17 cellular contexts compared by ENCODE assay signal in the genomic region with DNA sequence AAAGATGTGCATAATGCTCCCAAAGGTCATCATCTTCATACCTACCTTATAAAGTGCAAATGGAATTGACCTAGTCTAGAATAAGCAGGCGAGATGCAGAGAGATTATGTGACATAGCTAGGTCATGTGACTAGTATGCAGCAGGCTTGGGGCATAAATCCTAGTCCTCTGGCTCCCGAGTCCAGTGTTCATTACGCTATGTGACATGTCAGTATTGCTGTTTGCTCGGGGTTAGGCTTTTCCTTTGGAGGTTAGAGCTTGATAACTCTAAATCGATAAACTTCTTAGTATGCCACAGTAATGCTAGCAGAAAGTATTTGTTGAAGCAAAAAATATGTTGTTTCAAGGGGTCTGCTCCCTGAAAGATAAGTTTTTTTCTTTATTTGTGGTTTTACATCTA.
DNase-seq lines count a peak whose midpoint lies in the region; ATAC-seq, FAIRE-seq and TF ChIP-seq lines count a peak whose summit lies in the region.
"Had no signal": no experiment of that assay in that cellular context is flagged by ENCODE, and none has a peak within 500 bp of the region (broad histone marks: within the 10 kb centered on the region; RNA-seq: fewer than 3 reads in every experiment).

No MANE protein-coding gene starts in this region.

- TF ChIP-seq POLR2A in HepG2 (IDR thresholded peaks at IDR 0.05; ENCODE audit: insufficient read depth in 1 of 2, low read depth in 2 of 2, low read length in 2 of 2) (no peak), body of pancreas (IDR thresholded peaks at IDR 0.05) (no peak), sigmoid colon (IDR thresholded peaks at IDR 0.05) (no peak)

- H3K4me3 ChIP-seq in liver (ENCODE audit: low read depth in 1 of 3, low read length in 3 of 3) (no peak overlapping the region), HepG2 (replicated peaks in 1 of 3; ENCODE audit: insufficient read depth in 1 of 3, low read depth in 2 of 3, low read length in 3 of 3) (no peak overlapping the region), body of pancreas (no peak overlapping the region), sigmoid colon (no peak overlapping the region), PC-9 (no peak overlapping the region)

- H3K79me2 ChIP-seq in HepG2 (ENCODE audit: insufficient read depth, low read length) (no peaks in the 10 kb centered on the region), PC-9 (ENCODE audit: low read depth) (no peaks in the 10 kb centered on the region)

- H3K27ac ChIP-seq in liver (ENCODE audit: low read depth in 1 of 2, low read length in 2 of 2) (peak overlapping the region; percentile 59 to 84), HepG2 (ENCODE audit: extremely low read length, insufficient read depth, low read length) (no peak overlapping the region), body of pancreas (no peak overlapping the region), sigmoid colon (peak overlapping the region in 3 of 4 donors; percentile 18 to 68 (median 57)), PC-9 (no peak overlapping the region)
- H3K27ac ChIP-seq: 22Rv1, RWPE1 had no signal

- no peaks in the 10 kb centered on the region for H4K20me1 ChIP-seq in HepG2 (ENCODE audit: insufficient read depth, low read length)
- no peaks in the 10 kb centered on the region for H4K20me1 ChIP-seq in PC-9 (ENCODE audit: insufficient read depth)

- no peaks in the 10 kb centered on the region for H3K9me2 ChIP-seq in PC-9 (ENCODE audit: insufficient read depth)

- DNase-seq in HepG2 (ENCODE audit: low spot score), result no peak
- peak in 1 of 4 donors; percentile 14 for DNase-seq in body of pancreas
- DNase-seq in left lobe of liver (ENCODE audit: low spot score), result peak; percentile 54
- DNase-seq in sigmoid colon, result no peak
- no peak for DNase-seq in PC-9
- no peak for DNase-seq in iPS-NIHi7 (ENCODE audit: extremely low spot score)
- DNase-seq: DMS79 treated with DMSO at 0.1 percent for 48 hours, HCEC 1CT, NCI-H1105, NCI-H2081 treated with DMSO at 0.1 percent for 48 hours, NCI-H748 treated with DMSO at 0.1 percent for 48 hours, OCI-M1, SIG-M5 had no signal

- TF ChIP-seq EP300 in HepG2 (IDR thresholded peaks at IDR 0.05; ENCODE audit: low read depth in 2 of 2, low read length in 2 of 2) (no peak), HepG2 (CRISPR knock-in tag; IDR thresholded peaks at IDR 0.05; ENCODE audit: borderline replicate concordance) (no peak), sigmoid colon (IDR thresholded peaks at IDR 0.05) (no peak)

- H3K9me3 ChIP-seq in liver (ENCODE audit: control insufficient read depth in 4 of 4, low read length in 3 of 4) (no peaks in the 10 kb centered on the region), HepG2 (ENCODE audit: low read length) (no peaks in the 10 kb centered on the region), body of pancreas (no peaks in the 10 kb centered on the region), sigmoid colon (no peaks in the 10 kb centered on the region), PC-9 (ENCODE audit: insufficient read depth, low read depth) (no peaks in the 10 kb centered on the region)

- POLR2A ChIA-PET in HepG2 (lab: Yijun Ruan, JAX), result no interaction called here
- POLR2A ChIA-PET in PC-9 (lab: Charles Lee; ENCODE audit: unreplicated experiment), result no interaction called here

- no peak for TF ChIP-seq CTCF in liver (IDR thresholded peaks at IDR 0.05; ENCODE audit: low read depth, low read length, missing input control)
- no peak for TF ChIP-seq CTCF in HepG2 (CRISPR knock-in tag; IDR thresholded peaks at IDR 0.05)
- TF ChIP-seq CTCF in body of pancreas (IDR thresholded peaks at IDR 0.05), result no peak
- TF ChIP-seq CTCF in sigmoid colon (IDR thresholded peaks at IDR 0.05), result no peak
- TF ChIP-seq CTCF in PC-9 (conservative IDR thresholded peaks at IDR 0.05), result no peak

- FAIRE-seq in HepG2 (lab: Jason Lieb, UNC), result no peak

- no peak overlapping the region for H2AFZ ChIP-seq in HepG2 (ENCODE audit: low read length)
- H2AFZ ChIP-seq in PC-9, result no peak overlapping the region

- H3K9ac ChIP-seq in liver (ENCODE audit: low read depth in 1 of 2, low read length in 2 of 2) (peak overlapping the region in 1 of 2 donors; percentile 26), HepG2 (ENCODE audit: insufficient read depth, low read depth, low read length) (no peak overlapping the region)

- intact Hi-C loops in HepG2 (cut with micrococcal nuclease; ENCODE audit: unreplicated experiment), result no loop called here
- intact Hi-C loops in body of pancreas (cut with DNase I), result no loop called here
- intact Hi-C loops in sigmoid colon (cut with DNase I), result no loop called here
- intact Hi-C loops in PC-9 (cut with micrococcal nuclease; ENCODE audit: unreplicated experiment), result no loop called here

- CTCF ChIA-PET in HepG2 (lab: Yijun Ruan, JAX; ENCODE audit: low intra/inter-chr PET ratio, low total read pairs), result no interaction called here
- CTCF ChIA-PET in PC-9 (lab: Charles Lee), result no interaction called here

- H3K27me3 ChIP-seq in liver (ENCODE audit: control insufficient read depth in 4 of 4, insufficient read depth in 4 of 4, low read length in 3 of 4), result no peaks in the 10 kb centered on the region
- no peaks in the 10 kb centered on the region for H3K27me3 ChIP-seq in HepG2 (ENCODE audit: control insufficient read depth in 1 of 2, insufficient read depth in 2 of 2, low read length in 2 of 2)
- no peaks in the 10 kb centered on the region for H3K27me3 ChIP-seq in body of pancreas
- H3K27me3 ChIP-seq in sigmoid colon, result no peaks in the 10 kb centered on the region
- no peaks in the 10 kb centered on the region for H3K27me3 ChIP-seq in PC-9 (ENCODE audit: insufficient read depth, low read depth)

- H3F3A ChIP-seq in PC-9 (ENCODE audit: insufficient read depth, low read depth), result no peaks in the 10 kb centered on the region

- ATAC-seq in HepG2 (no peak), body of pancreas (peak; percentile 36), left lobe of liver (peak; percentile 72), GM19452 (IDR thresholded peaks at IDR 0.05; ENCODE audit: unreplicated experiment) (no peak)

- H3K36me3 ChIP-seq in liver (ENCODE audit: control insufficient read depth in 4 of 4, insufficient read depth in 3 of 4, low read depth in 1 of 4, low read length in 3 of 4), result no peaks in the 10 kb centered on the region
- 0 out of 5 replicates have a peak, but pooled peaks cover 0 to 1% of the 10 kb centered on the region in 2 experiments for H3K36me3 ChIP-seq in HepG2 (replicated peaks in 1 of 2; ENCODE audit: control insufficient read depth in 1 of 2, insufficient read depth in 2 of 2, low read length in 2 of 2)
- no peaks in the 10 kb centered on the region for H3K36me3 ChIP-seq in body of pancreas (replicated peaks in 1 of 2; ENCODE audit: insufficient read depth in 1 of 2, low read depth in 2 of 2)
- no peaks in the 10 kb centered on the region for H3K36me3 ChIP-seq in sigmoid colon
- no peaks in the 10 kb centered on the region for H3K36me3 ChIP-seq in PC-9 (ENCODE audit: low read depth)

- BruUV-seq in HepG2 (replicated peaks; lab: Mats Ljungman, UMichigan) (no TSS peak), PC-9 (replicated peaks; lab: Mats Ljungman, UMichigan) (no TSS peak)

- in situ Hi-C loops in HepG2 (cut with HindIII; ENCODE audit: extremely low pct_ligation_motif_present, low pct_unique_long_range_greater_than_20kb), result no loop called here

- H3K4me1 ChIP-seq in liver (ENCODE audit: control insufficient read depth in 4 of 4, insufficient read depth in 4 of 4, low read length in 3 of 4) (peaks cover 3 to 31% (median 25%) of the 10 kb centered on the region in 4 donors), HepG2 (ENCODE audit: insufficient read depth, low read length) (peaks cover 21% of the 10 kb centered on the region), body of pancreas (peaks cover 21% of the 10 kb centered on the region), sigmoid colon (peaks cover 0 to 81% (median 55%) of the 10 kb centered on the region in 4 donors), PC-9 (replicated peaks; ENCODE audit: insufficient read depth) (no peaks in the 10 kb centered on the region)

- TF ChIP-seq RAD21 in liver (IDR thresholded peaks at IDR 0.05), result peak; percentile 40 to 71
- no peak for TF ChIP-seq RAD21 in HepG2 (CRISPR knock-in tag; IDR thresholded peaks at IDR 0.05)

- H3K4me2 ChIP-seq in HepG2 (ENCODE audit: low read depth, low read length) (no peak overlapping the region), PC-9 (no peak overlapping the region)

- 49% methylated on average over 5 of the region's 5 CpGs for WGBS in liver
- 98% methylated on average over 5 of the region's 5 CpGs for WGBS in HepG2 (ENCODE audit: low lambda C conversion rate)
- WGBS in body of pancreas, 2 donors, result 54 to 67% methylated on average over 5 of the region's 5 CpGs
- WGBS in sigmoid colon, 2 donors, result 80 to 90% methylated on average over 5 of the region's 5 CpGs

TF ChIP-seq in liver, 16 proteins besides CTCF, POLR2A, EP300 and RAD21 (continues in another document):
- peak in 1 of 2 donors; percentile 15 for TF ChIP-seq JUND (IDR thresholded peaks at IDR 0.05)
- TF ChIP-seq, protein P1, sequence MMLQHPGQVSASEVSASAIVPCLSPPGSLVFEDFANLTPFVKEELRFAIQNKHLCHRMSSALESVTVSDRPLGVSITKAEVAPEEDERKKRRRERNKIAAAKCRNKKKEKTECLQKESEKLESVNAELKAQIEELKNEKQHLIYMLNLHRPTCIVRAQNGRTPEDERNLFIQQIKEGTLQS (IDR thresholded peaks at IDR 0.05), result peak; percentile 19
- TF ChIP-seq EGR1 (IDR thresholded peaks at IDR 0.05; ENCODE audit: low read depth in 2 of 2), result no peak
- peak; percentile 62 to 70 for TF ChIP-seq RXRA (IDR thresholded peaks at IDR 0.05)
- no peak for TF ChIP-seq FOXA1 (IDR thresholded peaks at IDR 0.05)
- peak; percentile 69 for TF ChIP-seq HNF4G (IDR thresholded peaks at IDR 0.05)

TF ChIP-seq in HepG2, 621 proteins besides CTCF, POLR2A, EP300 and RAD21 (continues in another document):
- TF ChIP-seq, protein P2, sequence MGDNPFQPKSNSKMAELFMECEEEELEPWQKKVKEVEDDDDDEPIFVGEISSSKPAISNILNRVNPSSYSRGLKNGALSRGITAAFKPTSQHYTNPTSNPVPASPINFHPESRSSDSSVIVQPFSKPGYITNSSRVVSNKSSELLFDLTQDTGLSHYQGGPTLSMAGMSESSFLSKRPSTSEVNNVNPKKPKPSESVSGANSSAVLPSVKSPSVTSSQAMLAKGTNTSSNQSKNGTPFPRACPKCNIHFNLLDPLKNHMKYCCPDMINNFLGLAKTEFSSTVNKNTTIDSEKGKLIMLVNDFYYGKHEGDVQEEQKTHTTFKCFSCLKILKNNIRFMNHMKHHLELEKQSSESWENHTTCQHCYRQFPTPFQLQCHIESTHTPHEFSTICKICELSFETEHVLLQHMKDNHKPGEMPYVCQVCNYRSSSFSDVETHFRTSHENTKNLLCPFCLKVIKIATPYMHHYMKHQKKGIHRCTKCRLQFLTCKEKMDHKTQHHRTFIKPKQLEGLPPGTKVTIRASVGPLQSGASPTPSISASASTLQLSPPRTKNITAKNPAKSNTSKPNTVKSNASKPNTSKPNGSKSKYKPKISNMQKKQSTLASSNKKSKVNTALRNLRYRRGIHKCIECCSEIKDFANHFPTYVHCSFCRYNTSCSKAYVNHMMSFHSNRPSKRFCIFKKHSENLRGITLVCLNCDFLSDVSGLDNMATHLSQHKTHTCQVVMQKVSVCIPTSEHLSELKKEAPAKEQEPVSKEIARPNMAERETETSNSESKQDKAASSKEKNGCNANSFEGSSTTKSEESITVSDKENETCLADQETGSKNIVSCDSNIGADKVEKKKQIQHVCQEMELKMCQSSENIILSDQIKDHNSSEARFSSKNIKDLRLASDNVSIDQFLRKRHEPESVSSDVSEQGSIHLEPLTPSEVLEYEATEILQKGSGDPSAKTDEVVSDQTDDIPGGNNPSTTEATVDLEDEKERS (CRISPR knock-in tag; IDR thresholded peaks at IDR 0.05), result no peak

Comparison
In these comparisons a context has a peak if more than half of its experiments do, and no peak if none do; other contexts are left out.
1. H3K27ac ChIP-seq: peak in liver (2 of 2) and sigmoid colon (3 of 4); none in HepG2 (single experiment), body of pancreas (0 of 4) and PC-9 (single experiment).
2. ATAC-seq: peak in body of pancreas (single experiment) and left lobe of liver (single experiment); none in HepG2 (single experiment) and GM19452 (single experiment).